In genomic region chr5:154721476-154722058, GRCh38 we compare ENCODE assay signal across 24 cellular contexts.
"Had no signal": no experiment of that assay in that cellular context is flagged by ENCODE, and none has a peak within 500 bp of the region (broad histone marks: within the 10 kb centered on the region; RNA-seq: fewer than 3 reads in every experiment).

No MANE protein-coding gene starts in this region.

- H3K27ac ChIP-seq: colonic mucosa, esophagus muscularis mucosa, left lung, skin epidermis, tibial nerve, vagina had no signal

- H3K9me3 ChIP-seq: colonic mucosa, esophagus muscularis mucosa, left lung, tibial nerve, vagina had no signal

- H3K4me3 Mint-ChIP-seq: activated CD8-positive, alpha-beta memory T cell treated with anti-CD3 and anti-CD28 coated beads, Interleukin-2, amount 10 ng/mL, durations not matched to agents 7 days and 5 days; activated T-cell treated with anti-CD3 and anti-CD28 coated beads, Interleukin-2, amount 50 U/mL, for 24 hours; natural killer cell; T-cell had no signal

- ATAC-seq: activated CD8-positive, alpha-beta memory T cell treated with anti-CD3 and anti-CD28 coated beads, Interleukin-2, amount 10 ng/mL, durations not matched to agents 7 days and 5 days; left lung; natural killer cell; right cardiac atrium; T-cell had no signal

- H3K36me3 Mint-ChIP-seq: activated CD8-positive, alpha-beta memory T cell treated with anti-CD3 and anti-CD28 coated beads, Interleukin-2, amount 10 ng/mL, durations not matched to agents 7 days and 5 days; natural killer cell; T-cell had no signal

- H3K4me1 ChIP-seq: colonic mucosa, esophagus muscularis mucosa, left lung, tibial nerve had no signal

- H3K27me3 ChIP-seq: colonic mucosa, esophagus muscularis mucosa, left lung, tibial nerve, vagina had no signal

- H3K4me3 ChIP-seq: colonic mucosa, esophagus muscularis mucosa, left lung, skin epidermis, tibial nerve, vagina had no signal

- H3K4me1 Mint-ChIP-seq: activated CD8-positive, alpha-beta memory T cell treated with anti-CD3 and anti-CD28 coated beads, Interleukin-2, amount 10 ng/mL, durations not matched to agents 7 days and 5 days; natural killer cell; T-cell had no signal

- H3K27me3 Mint-ChIP-seq: activated CD8-positive, alpha-beta memory T cell treated with anti-CD3 and anti-CD28 coated beads, Interleukin-2, amount 10 ng/mL, durations not matched to agents 7 days and 5 days; activated T-cell treated with anti-CD3 and anti-CD28 coated beads, Interleukin-2, amount 50 U/mL, for 24 hours; progenitor cell of endocrine pancreas had no signal

- DNase-seq: activated CD4-positive, alpha-beta T cell treated with anti-CD3 and anti-CD28 coated beads for 1 hour; activated CD4-positive, alpha-beta T cell treated with anti-CD3 and anti-CD28 coated beads, Interleukin-2, amount 50 U/mL, for 48 hours; activated CD8-positive, alpha-beta memory T cell treated with anti-CD3 and anti-CD28 coated beads, Interleukin-2, amount 10 ng/mL, durations not matched to agents 7 days and 5 days; activated naive CD4-positive, alpha-beta T cell treated with anti-CD3 and anti-CD28 coated beads, Interleukin-2, amount 50 U/mL, for 16 hours; activated T-cell treated with anti-CD3 and anti-CD28 coated beads, Interleukin-2, amount 50 U/mL, for 24 hours; caudate nucleus; colonic mucosa; hippocampal formation; left lung; mammary epithelial cell; natural killer cell; occipital lobe; right cardiac atrium; stimulated activated CD4-positive, alpha-beta T cell treated with anti-CD3 and anti-CD28 coated beads, Interleukin-4, amount 100 ng/mL, for 4 hours; stimulated activated CD8-positive, alpha-beta memory T cell treated with anti-CD3 and anti-CD28 coated beads, Interleukin-4, amount 100 ng/mL, for 48 hours; stimulated activated naive CD4-positive, alpha-beta T cell treated with Interleukin-2 at 50 U/mL for 16 hours; substantia nigra; T-cell; T1000 had no signal

- H3K36me3 ChIP-seq: colonic mucosa, esophagus muscularis mucosa, left lung, tibial nerve, vagina had no signal

- H3K9me3 Mint-ChIP-seq: activated T-cell treated with anti-CD3 and anti-CD28 coated beads, Interleukin-2, amount 50 U/mL, for 24 hours; natural killer cell; T-cell had no signal

- H3K27ac Mint-ChIP-seq: activated CD8-positive, alpha-beta memory T cell treated with anti-CD3 and anti-CD28 coated beads, Interleukin-2, amount 10 ng/mL, durations not matched to agents 7 days and 5 days; activated T-cell treated with anti-CD3 and anti-CD28 coated beads, Interleukin-2, amount 50 U/mL, for 24 hours; natural killer cell; progenitor cell of endocrine pancreas; T-cell had no signal
